Comparison of ENCODE assay signal across 8 cellular contexts in the genomic region with DNA sequence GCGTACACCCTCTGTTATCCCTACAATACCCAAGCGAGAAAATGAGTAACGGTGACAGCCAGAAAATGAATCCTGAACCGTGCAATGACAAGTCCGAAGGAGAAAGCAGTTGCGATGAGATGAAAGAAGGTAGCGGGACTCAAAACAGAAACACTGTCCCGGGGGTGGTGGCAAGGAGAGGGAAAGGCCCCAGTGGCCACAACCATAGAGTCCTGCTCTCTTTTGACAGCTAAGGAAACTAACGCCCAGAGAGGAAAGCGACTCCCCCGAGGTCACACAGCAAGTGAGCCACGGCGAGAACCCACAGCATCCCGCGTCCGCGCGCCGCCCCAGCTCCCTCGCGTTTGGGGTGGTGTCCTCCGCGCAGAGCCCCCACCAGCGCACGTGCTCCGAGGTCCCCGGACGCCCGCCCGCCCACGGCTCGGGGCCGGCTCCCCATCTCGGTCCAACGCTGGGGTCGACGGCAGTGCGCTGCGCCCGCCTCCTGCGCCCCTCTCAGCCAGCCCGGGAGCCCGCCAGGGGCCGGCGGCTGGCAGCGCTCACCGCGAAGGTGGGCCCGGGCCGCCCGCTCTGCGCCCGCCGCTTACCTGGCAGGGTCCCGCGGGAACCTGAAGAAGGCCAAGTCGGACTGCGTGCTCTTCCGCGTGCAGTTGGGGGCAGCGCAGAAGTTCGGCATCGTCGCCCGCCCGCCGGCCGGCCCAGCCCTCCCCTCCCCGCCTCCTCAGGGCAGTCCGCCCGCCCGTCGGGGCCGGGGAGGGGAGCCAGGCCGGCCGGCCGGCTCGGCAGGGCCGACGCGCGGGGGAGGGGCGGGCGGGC. TPM values are rescaled to one million over a fixed set of nuclear protein-coding genes. Genes with fewer than 3 reads are reported as not detected.
DNase-seq lines count a peak whose midpoint lies in the region; ATAC-seq and TF ChIP-seq lines count a peak whose summit lies in the region.

No MANE protein-coding gene starts in this region.

- POLR2A ChIA-PET in CD8-positive, alpha-beta T cell (lab: Charles Lee) = interaction anchor here (1.4 kb wide), 1 partner anchor 62 kb away, joined by 4 read pairs; no protein-coding TSS in a partner anchor

- intact Hi-C loops in CD8-positive, alpha-beta T cell (cut with DNase I, micrococcal nuclease) = loop anchor here (2.0 to 10.0 kb wide), 8 partner anchors 172 to 1983 kb away; a partner anchor contains a TSS

- H3K36me3 Mint-ChIP-seq in CD8-positive, alpha-beta T cell = peaks cover 14% of the 10 kb centered on the region
- peaks cover 14% of the 10 kb centered on the region for H3K36me3 Mint-ChIP-seq in effector memory CD8-positive, alpha-beta T cell (ENCODE audit: insufficient read depth)

- H3K9me3 Mint-ChIP-seq in CD8-positive, alpha-beta T cell = no peaks in the 10 kb centered on the region
- no peaks in the 10 kb centered on the region for H3K9me3 Mint-ChIP-seq in effector memory CD8-positive, alpha-beta T cell

- H3K27me3 ChIP-seq in CD8-positive, alpha-beta T cell (ENCODE audit: insufficient read depth, low read length) = no peaks in the 10 kb centered on the region
- H3K27me3 ChIP-seq in mononuclear cell (ENCODE audit: insufficient read depth, low read length) = no peaks in the 10 kb centered on the region

- peak overlapping the region; percentile 62 for H3K4me3 ChIP-seq in CD8-positive, alpha-beta T cell (ENCODE audit: low read depth, low read length)
- H3K4me3 ChIP-seq in mononuclear cell (ENCODE audit: low read length) = peak overlapping the region; percentile 53

- DNase-seq in CD8-positive, alpha-beta T cell = peak in 6 of 7 experiments; percentile 5 to 53 (median 42)
- peak; percentile 35 to 40 for DNase-seq in activated CD4-positive, alpha-beta T cell treated with anti-CD3 and anti-CD28 coated beads, Interleukin-2, amount 50 U/mL, for 4 hours
- DNase-seq in effector memory CD8-positive, alpha-beta T cell = peak; percentile 46 to 60 (median 46)
- DNase-seq in stimulated activated CD8-positive, alpha-beta memory T cell treated with anti-CD3 and anti-CD28 coated beads, Interleukin-4, amount 100 ng/mL, for 4 hours (ENCODE audit: low read depth in 2 of 2, low spot score in 1 of 2) = peak; percentile 7 to 35

- H3K27ac ChIP-seq in CD8-positive, alpha-beta T cell (ENCODE audit: low read depth, low read length) = peak overlapping the region; percentile 46

- H3K27me3 Mint-ChIP-seq in CD8-positive, alpha-beta T cell (ENCODE audit: low read depth) = no peaks in the 10 kb centered on the region
- H3K27me3 Mint-ChIP-seq in effector memory CD8-positive, alpha-beta T cell = no peaks in the 10 kb centered on the region

- no peaks in the 10 kb centered on the region for H3K9me3 ChIP-seq in CD8-positive, alpha-beta T cell (ENCODE audit: low read length)
- H3K9me3 ChIP-seq in mononuclear cell (ENCODE audit: low read depth, low read length) = no peaks in the 10 kb centered on the region

- no peaks in the 10 kb centered on the region for H3K36me3 ChIP-seq in CD8-positive, alpha-beta T cell (ENCODE audit: insufficient read depth, low read length)

- peak overlapping the region; percentile 94 for H3K4me3 Mint-ChIP-seq in CD8-positive, alpha-beta T cell
- peak overlapping the region; percentile 94 to 96 for H3K4me3 Mint-ChIP-seq in effector memory CD8-positive, alpha-beta T cell

- CTCF ChIA-PET in CD8-positive, alpha-beta T cell (lab: Charles Lee) = no interaction called here

- peak overlapping the region; percentile 90 for H3K27ac Mint-ChIP-seq in CD8-positive, alpha-beta T cell
- H3K27ac Mint-ChIP-seq in effector memory CD8-positive, alpha-beta T cell = peak overlapping the region; percentile 89 to 95

- H3K4me1 ChIP-seq in CD8-positive, alpha-beta T cell (ENCODE audit: insufficient read depth, low read length) = peaks cover 38% of the 10 kb centered on the region
- peaks cover 48% of the 10 kb centered on the region for H3K4me1 ChIP-seq in mononuclear cell (ENCODE audit: insufficient read depth, low read length)

- TF ChIP-seq CTCF in CD8-positive, alpha-beta T cell (IDR thresholded peaks at IDR 0.05) = no peak

- ATAC-seq in CD8-positive, alpha-beta T cell = peak; percentile 27
- ATAC-seq in GM21390 (IDR thresholded peaks at IDR 0.05; ENCODE audit: unreplicated experiment) (peak; percentile 24), GM18858 (IDR thresholded peaks at IDR 0.05; ENCODE audit: unreplicated experiment) (no peak)
- peak; percentile 41 for ATAC-seq in effector memory CD8-positive, alpha-beta T cell (replicated peaks)

- no peak for TF ChIP-seq EP300 in Ishikawa (IDR thresholded peaks at IDR 0.05; ENCODE audit: borderline replicate concordance)

- TF ChIP-seq RAD21 in Ishikawa (IDR thresholded peaks at IDR 0.05; ENCODE audit: low read depth) = no peak

- peaks cover 67% of the 10 kb centered on the region for H3K4me1 Mint-ChIP-seq in CD8-positive, alpha-beta T cell (ENCODE audit: low read depth)
- peaks cover 52 to 61% of the 10 kb centered on the region in 2 donors for H3K4me1 Mint-ChIP-seq in effector memory CD8-positive, alpha-beta T cell (ENCODE audit: low read depth in 2 of 2)

TF ChIP-seq in Ishikawa, 13 proteins besides CTCF, POLR2A, EP300 and RAD21:
- TF ChIP-seq FOXM1 (IDR thresholded peaks at IDR 0.05; ENCODE audit: borderline replicate concordance, low read depth) (no peak), ZBTB7A (IDR thresholded peaks at IDR 0.05; ENCODE audit: low read depth) (no peak), YY1 (IDR thresholded peaks at IDR 0.05; ENCODE audit: low read depth) (no peak)
- TF ChIP-seq, protein P1, sequence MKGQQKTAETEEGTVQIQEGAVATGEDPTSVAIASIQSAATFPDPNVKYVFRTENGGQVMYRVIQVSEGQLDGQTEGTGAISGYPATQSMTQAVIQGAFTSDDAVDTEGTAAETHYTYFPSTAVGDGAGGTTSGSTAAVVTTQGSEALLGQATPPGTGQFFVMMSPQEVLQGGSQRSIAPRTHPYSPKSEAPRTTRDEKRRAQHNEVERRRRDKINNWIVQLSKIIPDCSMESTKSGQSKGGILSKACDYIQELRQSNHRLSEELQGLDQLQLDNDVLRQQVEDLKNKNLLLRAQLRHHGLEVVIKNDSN (IDR thresholded peaks at IDR 0.05) = 0 out of 2 replicates have a peak, but pooled peaks have one; percentile 1
- TF ChIP-seq, protein P2, sequence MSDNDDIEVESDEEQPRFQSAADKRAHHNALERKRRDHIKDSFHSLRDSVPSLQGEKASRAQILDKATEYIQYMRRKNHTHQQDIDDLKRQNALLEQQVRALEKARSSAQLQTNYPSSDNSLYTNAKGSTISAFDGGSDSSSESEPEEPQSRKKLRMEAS (IDR thresholded peaks at IDR 0.05) = peak; percentile 76

RNA-seq across cellular contexts. Expression of a gene that starts 0.6 kb away (rescaled TPM):
- 10 to 100 TPM; 44.7 to 47.2 TPM for total RNA-seq in CD8-positive, alpha-beta T cell
- 87.3 TPM for total RNA-seq in mononuclear cell

RNA-seq across cellular contexts. Expression of a gene that starts 0.8 kb away (rescaled TPM):
- total RNA-seq in CD8-positive, alpha-beta T cell = 1 to 10 TPM; 1.4 to 1.6 TPM
- total RNA-seq in mononuclear cell = 1.7 TPM
